In genomic region chr10:80516506-80517075, GRCh38 we compare ENCODE assay signal across 1 cellular context.
TF ChIP-seq lines count a peak whose summit lies in the region.

No MANE protein-coding gene starts in this region.

TF ChIP-seq in GM23338, 12 proteins besides CTCF, POLR2A, EP300 and RAD21 (continued from another document):
- TF ChIP-seq POLR2AphosphoS5 (IDR thresholded peaks at IDR 0.05; ENCODE audit: low read depth): no peak
